8 cellular contexts compared by ENCODE assay signal in the genomic region with DNA sequence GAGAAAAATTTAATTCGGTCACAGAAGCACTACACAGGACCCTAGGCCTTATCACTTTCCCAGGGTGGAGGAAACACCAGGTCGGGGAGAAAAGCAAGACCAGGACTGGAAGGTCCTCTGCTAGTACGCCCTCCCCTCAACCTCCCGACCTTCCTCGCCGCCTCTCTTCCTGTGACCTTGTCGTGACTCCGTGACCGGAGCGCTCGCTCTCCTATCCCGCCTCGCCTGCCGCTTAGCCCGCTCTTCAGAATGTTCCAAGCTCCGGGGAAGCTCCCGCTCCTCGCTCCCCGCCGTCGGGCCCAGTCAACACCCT. TPM values are rescaled to one million over a fixed set of nuclear protein-coding genes. Genes with fewer than 3 reads are reported as not detected.
DNase-seq lines count a peak whose midpoint lies in the region; ATAC-seq and TF ChIP-seq lines count a peak whose summit lies in the region.

No MANE protein-coding gene starts in this region.

- H3K36me3 ChIP-seq in BE2C (no peaks in the 10 kb centered on the region), stomach smooth muscle (ENCODE audit: control insufficient read depth in 2 of 2, insufficient read depth in 2 of 2, low read length in 2 of 2) (no peaks in the 10 kb centered on the region)

- H3K4me1 Mint-ChIP-seq in chondrocyte (ENCODE audit: low read depth): peaks cover 38% of the 10 kb centered on the region

- H3K27ac ChIP-seq in stomach smooth muscle (ENCODE audit: low read length): peak overlapping the region; percentile 97

- peak overlapping the region; percentile 100 for H3K4me3 Mint-ChIP-seq in chondrocyte (ENCODE audit: unreplicated experiment)

- H3K4me1 ChIP-seq in BE2C (no peaks in the 10 kb centered on the region; the same call in 1 of the 2 replicates), stomach smooth muscle (ENCODE audit: control insufficient read depth, insufficient read depth, low read length) (peaks cover 33% of the 10 kb centered on the region)

- intact Hi-C loops in lower leg skin (cut with DNase I; ENCODE audit: low total_unique reads): no loop called here

- peak overlapping the region; percentile 85 to 98 for H3K9ac ChIP-seq in stomach smooth muscle (ENCODE audit: low read length in 2 of 2)

- peaks cover 5% of the 10 kb centered on the region for H3K27me3 Mint-ChIP-seq in chondrocyte (ENCODE audit: low read depth)

- TF ChIP-seq CTCF in BE2C (IDR thresholded peaks at IDR 0.05; ENCODE audit: low read depth, low read length) (no peak), chondrocyte (IDR thresholded peaks at IDR 0.05) (no peak), lower leg skin (IDR thresholded peaks at IDR 0.05) (no peak)

- ATAC-seq in GM18870 (IDR thresholded peaks at IDR 0.05; ENCODE audit: unreplicated experiment): peak; percentile 30
- ATAC-seq in HG03097 (IDR thresholded peaks at IDR 0.05; ENCODE audit: low FRiP score, unreplicated experiment): peak; percentile 23

- H3K4me3 ChIP-seq in BE2C (ENCODE audit: low read depth, low read length): peak overlapping the region; percentile 82
- peak overlapping the region; percentile 77 for H3K4me3 ChIP-seq in lower leg skin (ENCODE audit: low read depth, poor library complexity, severe bottlenecking)
- H3K4me3 ChIP-seq in stomach smooth muscle (ENCODE audit: low read length in 2 of 2): peak overlapping the region; percentile 82 to 95

- TF ChIP-seq POLR2A in lower leg skin (IDR thresholded peaks at IDR 0.05): no peak

- H3K9me3 Mint-ChIP-seq in chondrocyte (ENCODE audit: low read depth): no peaks in the 10 kb centered on the region

- 0 to 1% methylated on average over 21 of the region's 21 CpGs for WGBS in lower leg skin, 2 donors

- H3K36me3 Mint-ChIP-seq in chondrocyte (ENCODE audit: low read depth): no peaks in the 10 kb centered on the region

- H3K9me3 ChIP-seq in BE2C: no peaks in the 10 kb centered on the region
- H3K9me3 ChIP-seq in stomach smooth muscle (ENCODE audit: control insufficient read depth in 2 of 2, low read length in 2 of 2): no peaks in the 10 kb centered on the region

- H3K27me3 ChIP-seq in BE2C (no peaks in the 10 kb centered on the region), stomach smooth muscle (ENCODE audit: control insufficient read depth in 1 of 2, insufficient read depth in 2 of 2, low read length in 2 of 2) (no peaks in the 10 kb centered on the region)

- H3K27ac Mint-ChIP-seq in chondrocyte (ENCODE audit: unreplicated experiment): peak overlapping the region; percentile 99

- DNase-seq in BE2C: peak; percentile 12
- DNase-seq in SK-N-DZ (ENCODE audit: low spot score): peak; percentile 57
- DNase-seq in chondrocyte (ENCODE audit: low spot score): no peak
- peak in 1 of 2 donors; percentile 89 for DNase-seq in lower leg skin (ENCODE audit: low spot score in 2 of 2)
- DNase-seq in HPDE6-E6E7 (ENCODE audit: extremely low spot score): no peak

RNA-seq across cellular contexts. Expression of a gene that starts 0.5 kb away (rescaled TPM):
- polyA plus RNA-seq in BE2C (2012; ENCODE audit: insufficient read depth, insufficient read length, low read depth): 47.3 TPM
- 140 and 157 TPM in 2 replicates for polyA plus RNA-seq in SK-N-DZ (2014; cell fraction: cytosol; rRNA removed)
- polyA plus RNA-seq in SK-N-DZ (2014; cell fraction: nucleus; rRNA removed): 59.7 and 92.3 TPM in 2 replicates
- total RNA-seq in chondrocyte: 78.6 to 89.7 TPM (median 78.7 TPM) in 3 replicates
- total RNA-seq in lower leg skin: 100 to 1,000 TPM in 3 of 4 donors, 10 to 100 TPM in 1; 45.1 to 123 (median 114) TPM

RNA-seq across cellular contexts. Expression of a gene that starts 5.5 kb away (rescaled TPM):
- not detected for polyA plus RNA-seq in BE2C (2012; ENCODE audit: insufficient read depth, insufficient read length, low read depth)
- not detected in 2 replicates for polyA plus RNA-seq in SK-N-DZ (2014; cell fraction: cytosol; rRNA removed)
- not detected in 2 replicates for polyA plus RNA-seq in SK-N-DZ (2014; cell fraction: nucleus; rRNA removed)
- 0.41 to 1.2 TPM (median 1.0 TPM) in 3 replicates for total RNA-seq in chondrocyte
- total RNA-seq in lower leg skin: 1 to 10 TPM; 3.7 to 6.3 (median 4.5) TPM

RNA-seq across cellular contexts. Expression of a gene that starts 30.7 kb away (rescaled TPM):
- polyA plus RNA-seq in BE2C (2012; ENCODE audit: insufficient read depth, insufficient read length, low read depth): 0.80 TPM
- 0.65 and 0.70 TPM in 2 replicates for polyA plus RNA-seq in SK-N-DZ (2014; cell fraction: cytosol; rRNA removed)
- 2.4 TPM in 1 of 2 replicates, not detected in the other for polyA plus RNA-seq in SK-N-DZ (2014; cell fraction: nucleus; rRNA removed)
- total RNA-seq in chondrocyte: 0.40 to 0.77 TPM in 2 of 3 replicates, not detected in the other
- under 1 TPM in 1 of 4 donors, not detected in 3; 0.06 TPM for total RNA-seq in lower leg skin

Comparison
In these comparisons a context has a peak if more than half of its experiments do, and no peak if none do; other contexts are left out.
1. DNase-seq: peak in BE2C (single experiment) and SK-N-DZ (single experiment); none in chondrocyte (single experiment) and HPDE6-E6E7 (single experiment).
2. Peak in every context shown above with its lines, with median percentiles within 50 percentile points of each other: H3K4me3 ChIP-seq.